24 cellular contexts compared by ENCODE assay signal in the genomic region with DNA sequence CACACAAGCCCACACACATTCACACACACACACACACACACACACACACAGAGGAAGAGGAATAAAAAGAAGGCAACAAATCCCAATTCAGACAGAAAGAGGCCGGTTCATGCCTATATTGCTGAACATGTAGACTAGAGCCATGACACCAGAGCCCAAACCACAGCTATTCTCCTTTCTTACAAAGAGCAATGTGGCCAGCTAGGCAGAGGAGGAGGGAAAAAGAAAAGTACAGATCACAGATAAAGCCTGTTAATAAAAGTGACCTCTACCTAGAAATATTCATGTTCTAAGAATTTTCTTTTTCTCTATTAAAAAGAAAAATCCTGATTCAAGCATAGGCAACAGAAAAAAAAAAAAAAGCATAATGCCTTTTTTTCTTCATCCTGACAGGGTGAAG.
"Had no signal": no experiment of that assay in that cellular context is flagged by ENCODE, and none has a peak within 500 bp of the region (broad histone marks: within the 10 kb centered on the region; RNA-seq: fewer than 3 reads in every experiment).

No MANE protein-coding gene starts in this region.

- H3K4me1 Mint-ChIP-seq: naive B cell; stimulated activated memory B cell treated with anti-CD40 and anti-IgM and Interleukin-4, amounts not matched to agents 10 μg/mL and 1 μg/mL and 100 μg/mL, for 72 hours had no signal

- H3K27ac ChIP-seq: gastrocnemius medialis, heart left ventricle, hepatocyte, left lung, lower lobe of right lung, neural progenitor cell, parathyroid adenoma, right atrium auricular region, testis, tibial artery had no signal

- H3K36me3 Mint-ChIP-seq: naive B cell; natural killer cell treated with Interleukin-12 subunit alpha and Interleukin-12 subunit beta and Interleukin-15 and Interleukin-18, amount 100 ng/mL, for 72 hours; neural progenitor cell; stimulated activated memory B cell treated with anti-CD40 and anti-IgM and Interleukin-4, amounts not matched to agents 10 μg/mL and 1 μg/mL and 100 μg/mL, for 72 hours; type B pancreatic cell had no signal

- H3K27me3 ChIP-seq: gastrocnemius medialis, heart left ventricle, hepatocyte, left lung, neural progenitor cell, right atrium auricular region, testis, tibial artery had no signal

- H3K27me3 Mint-ChIP-seq: naive B cell; natural killer cell treated with Interleukin-12 subunit alpha and Interleukin-12 subunit beta and Interleukin-15 and Interleukin-18, amount 100 ng/mL, for 72 hours; progenitor cell of endocrine pancreas; stimulated activated memory B cell treated with anti-CD40 and anti-IgM and Interleukin-4, amounts not matched to agents 10 μg/mL and 1 μg/mL and 100 μg/mL, for 72 hours had no signal

- H3K27ac Mint-ChIP-seq: natural killer cell treated with Interleukin-12 subunit alpha and Interleukin-12 subunit beta and Interleukin-15 and Interleukin-18, amount 100 ng/mL, for 72 hours; neural progenitor cell; progenitor cell of endocrine pancreas; stimulated activated memory B cell treated with anti-CD40 and anti-IgM and Interleukin-4, amounts not matched to agents 10 μg/mL and 1 μg/mL and 100 μg/mL, for 72 hours; type B pancreatic cell had no signal

- H3K9me3 ChIP-seq: gastrocnemius medialis, heart left ventricle, left lung, lower lobe of right lung, mucosa of descending colon, right atrium auricular region, testis, tibial artery had no signal

- H3K4me1 ChIP-seq: gastrocnemius medialis, heart left ventricle, left lung, lower lobe of right lung, parathyroid adenoma, right atrium auricular region, testis, tibial artery had no signal

- H3K4me3 ChIP-seq: gastrocnemius medialis, heart left ventricle, hepatocyte, left lung, lower lobe of right lung, mucosa of descending colon, neural progenitor cell, right atrium auricular region, testis, tibial artery had no signal

- DNase-seq: cortex of kidney; effector CD4-positive, alpha-beta T cell; foreskin fibroblast; gastrocnemius medialis; heart left ventricle; left cardiac atrium; left lung; lower lobe of right lung; mucosa of descending colon; naive B cell; stimulated activated CD4-positive, alpha-beta T cell treated with anti-CD3 and anti-CD28 coated beads, Interleukin-2, amount 100 ng/mL, for 24 hours; stimulated activated CD4-positive, alpha-beta T cell treated with anti-CD3 and anti-CD28 coated beads, Interleukin-4, amount 100 ng/mL, for 24 hours; stimulated activated naive CD8-positive, alpha-beta T cell treated with anti-CD3 and anti-CD28 coated beads, Interleukin-15, Interleukin-2, amounts not matched to agents 100 U/mL and 50 U/mL, for 24 hours; substantia nigra; testis; tibial artery had no signal

- H3K4me3 Mint-ChIP-seq: naive B cell; natural killer cell treated with Interleukin-12 subunit alpha and Interleukin-12 subunit beta and Interleukin-15 and Interleukin-18, amount 100 ng/mL, for 72 hours; neural progenitor cell; stimulated activated memory B cell treated with anti-CD40 and anti-IgM and Interleukin-4, amounts not matched to agents 10 μg/mL and 1 μg/mL and 100 μg/mL, for 72 hours; type B pancreatic cell had no signal

- H3K9me3 Mint-ChIP-seq: neural progenitor cell had no signal

- H3K36me3 ChIP-seq: gastrocnemius medialis, heart left ventricle, left lung, lower lobe of right lung, neural progenitor cell, right atrium auricular region, tibial artery had no signal
